ENCODE assay signal across 1 cellular context in the genomic region with DNA sequence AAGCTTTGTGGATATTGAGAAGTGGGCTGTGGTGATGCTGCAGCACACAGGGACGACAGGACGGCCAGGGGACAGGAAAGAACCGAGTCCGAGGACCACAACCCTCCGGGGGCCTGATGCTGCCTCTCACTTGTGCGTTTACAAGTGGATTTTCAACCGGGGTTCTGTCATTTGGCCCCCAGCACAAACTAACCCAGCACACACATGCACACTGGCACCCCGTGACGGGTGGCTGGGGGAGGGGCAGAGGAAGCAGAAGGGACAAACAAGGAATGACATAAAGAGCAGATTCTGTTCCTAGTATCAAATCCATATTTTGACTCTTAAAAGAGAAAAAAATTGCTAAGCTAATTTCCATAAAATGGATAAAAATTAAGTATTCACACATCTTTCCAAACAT.
TF ChIP-seq lines count a peak whose summit lies in the region.

No MANE protein-coding gene starts in this region.

TF ChIP-seq in GM23338, 12 proteins besides CTCF, POLR2A, EP300 and RAD21 (continued from another document):
- TF ChIP-seq, protein P1, sequence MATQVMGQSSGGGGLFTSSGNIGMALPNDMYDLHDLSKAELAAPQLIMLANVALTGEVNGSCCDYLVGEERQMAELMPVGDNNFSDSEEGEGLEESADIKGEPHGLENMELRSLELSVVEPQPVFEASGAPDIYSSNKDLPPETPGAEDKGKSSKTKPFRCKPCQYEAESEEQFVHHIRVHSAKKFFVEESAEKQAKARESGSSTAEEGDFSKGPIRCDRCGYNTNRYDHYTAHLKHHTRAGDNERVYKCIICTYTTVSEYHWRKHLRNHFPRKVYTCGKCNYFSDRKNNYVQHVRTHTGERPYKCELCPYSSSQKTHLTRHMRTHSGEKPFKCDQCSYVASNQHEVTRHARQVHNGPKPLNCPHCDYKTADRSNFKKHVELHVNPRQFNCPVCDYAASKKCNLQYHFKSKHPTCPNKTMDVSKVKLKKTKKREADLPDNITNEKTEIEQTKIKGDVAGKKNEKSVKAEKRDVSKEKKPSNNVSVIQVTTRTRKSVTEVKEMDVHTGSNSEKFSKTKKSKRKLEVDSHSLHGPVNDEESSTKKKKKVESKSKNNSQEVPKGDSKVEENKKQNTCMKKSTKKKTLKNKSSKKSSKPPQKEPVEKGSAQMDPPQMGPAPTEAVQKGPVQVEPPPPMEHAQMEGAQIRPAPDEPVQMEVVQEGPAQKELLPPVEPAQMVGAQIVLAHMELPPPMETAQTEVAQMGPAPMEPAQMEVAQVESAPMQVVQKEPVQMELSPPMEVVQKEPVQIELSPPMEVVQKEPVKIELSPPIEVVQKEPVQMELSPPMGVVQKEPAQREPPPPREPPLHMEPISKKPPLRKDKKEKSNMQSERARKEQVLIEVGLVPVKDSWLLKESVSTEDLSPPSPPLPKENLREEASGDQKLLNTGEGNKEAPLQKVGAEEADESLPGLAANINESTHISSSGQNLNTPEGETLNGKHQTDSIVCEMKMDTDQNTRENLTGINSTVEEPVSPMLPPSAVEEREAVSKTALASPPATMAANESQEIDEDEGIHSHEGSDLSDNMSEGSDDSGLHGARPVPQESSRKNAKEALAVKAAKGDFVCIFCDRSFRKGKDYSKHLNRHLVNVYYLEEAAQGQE (IDR thresholded peaks at IDR 0.05; ENCODE audit: unreplicated experiment), result no peak
- TF ChIP-seq EZH2 (IDR thresholded peaks at IDR 0.05; ENCODE audit: low read depth, unreplicated experiment) (no peak), ZNF462 (CRISPR knock-in tag; IDR thresholded peaks at IDR 0.05) (no peak)
TF ChIP-seq in GM23338: peak in this region for 0.
